ENCODE assay signal across 23 cellular contexts in genomic region chr3:50325497-50326181, GRCh38. TPM values are rescaled to one million over a fixed set of nuclear protein-coding genes. Genes with fewer than 3 reads are reported as not detected.
DNase-seq lines count a peak whose midpoint lies in the region; ATAC-seq and TF ChIP-seq lines count a peak whose summit lies in the region.
"Had no signal": no experiment of that assay in that cellular context is flagged by ENCODE, and none has a peak within 500 bp of the region (broad histone marks: within the 10 kb centered on the region; RNA-seq: fewer than 3 reads in every experiment).

No MANE protein-coding gene starts in this region.

- TF ChIP-seq EP300 in SK-N-SH (IDR thresholded peaks at IDR 0.05; ENCODE audit: borderline replicate concordance in 1 of 2, low read depth in 1 of 2, low read length in 1 of 2): no peak

- H3K9me2 ChIP-seq in SK-N-SH: no peaks in the 10 kb centered on the region

- no peaks in the 10 kb centered on the region for H4K20me1 ChIP-seq in SK-N-SH (ENCODE audit: insufficient read depth)

- peaks cover 24% of the 10 kb centered on the region for H3K4me1 ChIP-seq in CD8-positive, alpha-beta memory T cell (ENCODE audit: insufficient read depth, low read length)
- H3K4me1 ChIP-seq in psoas muscle: peaks cover 31% of the 10 kb centered on the region
- H3K4me1 ChIP-seq in SK-N-SH (ENCODE audit: control insufficient read depth in 1 of 2, insufficient read depth in 2 of 2, low read depth in 1 of 2, low read length in 1 of 2): peaks cover 0 to 25% of the 10 kb centered on the region in 2 experiments; a peak in 2 of 4 replicates

- TF ChIP-seq CTCF in brain (conservative IDR thresholded peaks at IDR 0.05) (no peak), psoas muscle (IDR thresholded peaks at IDR 0.05) (no peak), SK-N-SH (IDR thresholded peaks at IDR 0.05) (no peak)

- no peak overlapping the region for H3K4me3 Mint-ChIP-seq in activated CD8-positive, alpha-beta memory T cell treated with anti-CD3 and anti-CD28 coated beads, Interleukin-2, amount 10 ng/mL, durations not matched to agents 7 days and 5 days
- peak overlapping the region in 3 of 7 donors; percentile 47 to 85 (median 76) for H3K4me3 Mint-ChIP-seq in CD8-positive, alpha-beta memory T cell
- peak overlapping the region in 3 of 5 experiments; percentile 63 to 95 (median 93) for H3K4me3 Mint-ChIP-seq in brain
- peak overlapping the region in 1 of 2 donors; percentile 19 for H3K4me3 Mint-ChIP-seq in stimulated activated naive B cell treated with anti-CD40 and anti-IgM and Interleukin-4, amounts not matched to agents 10 μg/mL and 1 μg/mL and 100 μg/mL, for 72 hours

- no peaks in the 10 kb centered on the region for H3K9me3 ChIP-seq in CD8-positive, alpha-beta memory T cell (ENCODE audit: low read length)
- H3K9me3 ChIP-seq in psoas muscle: no peaks in the 10 kb centered on the region
- H3K9me3 ChIP-seq in SK-N-SH: no peaks in the 10 kb centered on the region
- H3K9me3 ChIP-seq: A549, colonic mucosa, HAP-1 had no signal

- peaks cover 31% of the 10 kb centered on the region for H3F3A ChIP-seq in SK-N-SH (replicated peaks; ENCODE audit: insufficient read depth)

- peaks cover 26% of the 10 kb centered on the region for H3K4me1 Mint-ChIP-seq in activated CD8-positive, alpha-beta memory T cell treated with anti-CD3 and anti-CD28 coated beads, Interleukin-2, amount 10 ng/mL, durations not matched to agents 7 days and 5 days
- peaks cover 20 to 40% (median 26%) of the 10 kb centered on the region in 3 donors for H3K4me1 Mint-ChIP-seq in CD8-positive, alpha-beta memory T cell
- H3K4me1 Mint-ChIP-seq in brain: peaks cover 52% of the 10 kb centered on the region
- H3K4me1 Mint-ChIP-seq in stimulated activated naive B cell treated with anti-CD40 and anti-IgM and Interleukin-4, amounts not matched to agents 10 μg/mL and 1 μg/mL and 100 μg/mL, for 72 hours: peaks cover 25 to 83% of the 10 kb centered on the region in 2 donors

- H3K4me3 ChIP-seq in CD8-positive, alpha-beta memory T cell (ENCODE audit: low read length): no peak overlapping the region
- H3K4me3 ChIP-seq in psoas muscle (no peak overlapping the region), SK-N-SH (ENCODE audit: low read depth in 2 of 2, low read length in 1 of 2) (no peak overlapping the region)
- H3K4me3 ChIP-seq: A549, colonic mucosa, HAP-1 had no signal

- no peak overlapping the region for H3K27ac ChIP-seq in CD8-positive, alpha-beta memory T cell (ENCODE audit: low read depth, low read length)
- H3K27ac ChIP-seq in psoas muscle (no peak overlapping the region), SK-N-SH (ENCODE audit: low read depth in 2 of 2, low read length in 1 of 2) (no peak overlapping the region)
- H3K27ac ChIP-seq: A549, colonic mucosa had no signal

- no peak overlapping the region for H3K9ac ChIP-seq in SK-N-SH

- H3K9me3 Mint-ChIP-seq in activated CD8-positive, alpha-beta memory T cell treated with anti-CD3 and anti-CD28 coated beads, Interleukin-2, amount 10 ng/mL, durations not matched to agents 7 days and 5 days (ENCODE audit: low read depth): no peaks in the 10 kb centered on the region
- no peaks in the 10 kb centered on the region for H3K9me3 Mint-ChIP-seq in CD8-positive, alpha-beta memory T cell
- H3K9me3 Mint-ChIP-seq in brain: no peaks in the 10 kb centered on the region
- no peaks in the 10 kb centered on the region for H3K9me3 Mint-ChIP-seq in stimulated activated naive B cell treated with anti-CD40 and anti-IgM and Interleukin-4, amounts not matched to agents 10 μg/mL and 1 μg/mL and 100 μg/mL, for 72 hours
- H3K9me3 Mint-ChIP-seq: naive thymus-derived CD8-positive, alpha-beta T cell had no signal

- H3K36me3 Mint-ChIP-seq in activated CD8-positive, alpha-beta memory T cell treated with anti-CD3 and anti-CD28 coated beads, Interleukin-2, amount 10 ng/mL, durations not matched to agents 7 days and 5 days: peaks cover 9% of the 10 kb centered on the region
- peaks cover 0 to 41% (median 0%) of the 10 kb centered on the region in 3 donors for H3K36me3 Mint-ChIP-seq in CD8-positive, alpha-beta memory T cell
- H3K36me3 Mint-ChIP-seq in brain: peaks cover 11% of the 10 kb centered on the region
- H3K36me3 Mint-ChIP-seq in stimulated activated naive B cell treated with anti-CD40 and anti-IgM and Interleukin-4, amounts not matched to agents 10 μg/mL and 1 μg/mL and 100 μg/mL, for 72 hours: peaks cover 24 to 44% of the 10 kb centered on the region in 2 donors

- H3K79me2 ChIP-seq in SK-N-SH (ENCODE audit: insufficient read depth): peaks cover 27% of the 10 kb centered on the region

- H2AFZ ChIP-seq in SK-N-SH (ENCODE audit: low read depth): no peak overlapping the region

- POLR2A ChIA-PET in CD8-positive, alpha-beta memory T cell (lab: Charles Lee): interaction anchor here (3.9 kb wide), 1 partner anchor 12 kb away, joined by 57 read pairs; no protein-coding TSS in a partner anchor
- POLR2A ChIA-PET in SK-N-SH (lab: Yijun Ruan, JAX): no interaction called here

- no peak overlapping the region for H3K4me2 ChIP-seq in SK-N-SH
- H3K4me2 ChIP-seq: A549 had no signal

- intact Hi-C loops in psoas muscle (cut with DNase I): loop anchor here in 1 of 2 donors (5.0 kb wide), 1 partner anchor 63 kb away; no protein-coding TSS in a partner anchor

- H3K27ac Mint-ChIP-seq in activated CD8-positive, alpha-beta memory T cell treated with anti-CD3 and anti-CD28 coated beads, Interleukin-2, amount 10 ng/mL, durations not matched to agents 7 days and 5 days: no peak overlapping the region
- H3K27ac Mint-ChIP-seq in CD8-positive, alpha-beta memory T cell: peak overlapping the region in 5 of 8 donors; percentile 45 to 80 (median 66)
- H3K27ac Mint-ChIP-seq in brain: peak overlapping the region in 1 of 5 experiments; percentile 85
- H3K27ac Mint-ChIP-seq in stimulated activated naive B cell treated with anti-CD40 and anti-IgM and Interleukin-4, amounts not matched to agents 10 μg/mL and 1 μg/mL and 100 μg/mL, for 72 hours: no peak overlapping the region

- CTCF ChIA-PET in activated CD8-positive, alpha-beta memory T cell treated with anti-CD3 and anti-CD28 coated beads, Interleukin-2, amount 10 ng/mL, durations not matched to agents 7 days and 5 days (lab: Charles Lee): interaction anchor here (1.6 to 18.0 kb wide), 5 partner anchors 10 to 131 kb away, joined by 5 to 266 read pairs (median 10); partner anchors contain the start of genes GNAI2, HYAL1, HYAL3 and IFRD2
- CTCF ChIA-PET in CD8-positive, alpha-beta memory T cell (lab: Charles Lee): interaction anchor here (1.0 to 3.3 kb wide), 4 partner anchors 11 to 26 kb away, joined by 3 to 22 read pairs (median 12); partner anchors contain the start of genes HYAL3 and NAA80
- CTCF ChIA-PET in SK-N-SH (lab: Yijun Ruan, JAX): interaction anchor here (1.0 to 2.4 kb wide), 10 partner anchors 9 to 225 kb away, joined by 3 to 16 read pairs (median 4); partner anchors contain the start of genes HYAL1, HYAL3 and NAA80

- TF ChIP-seq RAD21 in SK-N-SH (IDR thresholded peaks at IDR 0.05; ENCODE audit: low read length): no peak

- no peak for ATAC-seq in activated CD8-positive, alpha-beta memory T cell treated with anti-CD3 and anti-CD28 coated beads, Interleukin-2, amount 10 ng/mL, durations not matched to agents 7 days and 5 days
- ATAC-seq in psoas muscle: no peak
- no peak for ATAC-seq in stimulated activated naive B cell treated with anti-CD40 and anti-IgM and Interleukin-4, amounts not matched to agents 10 μg/mL and 1 μg/mL and 100 μg/mL, for 72 hours (replicated peaks)
- ATAC-seq: A549; naive thymus-derived CD8-positive, alpha-beta T cell had no signal

- no peaks in the 10 kb centered on the region for H3K27me3 ChIP-seq in CD8-positive, alpha-beta memory T cell (ENCODE audit: insufficient read depth, low read length, poor library complexity, severe bottlenecking)
- H3K27me3 ChIP-seq in psoas muscle (ENCODE audit: insufficient read depth in 3 of 3, low read length in 2 of 3) (no peaks in the 10 kb centered on the region), SK-N-SH (ENCODE audit: insufficient read depth) (no peaks in the 10 kb centered on the region)
- H3K27me3 ChIP-seq: colonic mucosa had no signal

- peak; percentile 39 for DNase-seq in activated CD8-positive, alpha-beta memory T cell treated with anti-CD3 and anti-CD28 coated beads, Interleukin-2, amount 10 ng/mL, durations not matched to agents 7 days and 5 days
- DNase-seq in activated CD8-positive, alpha-beta memory T cell treated with anti-CD3 and anti-CD28 coated beads for 24 hours: no peak
- no peak for DNase-seq in CD8-positive, alpha-beta memory T cell
- peak; percentile 7 to 48 for DNase-seq in psoas muscle
- no peak for DNase-seq in stimulated activated naive B cell treated with anti-CD40 and anti-IgM and Interleukin-4, amounts not matched to agents 10 μg/mL and 1 μg/mL and 100 μg/mL, for 72 hours
- DNase-seq in SK-N-SH: no peak
- DNase-seq in COR-L47 (lab: John Stamatoyannopoulos, UW): no peak
- DNase-seq: activated CD4-positive, CD25-positive, alpha-beta regulatory T cell; activated naive CD4-positive, alpha-beta T cell treated with Interleukin-2 at 50 U/mL for 16 hours; colonic mucosa; IMR-90; mesendoderm; naive thymus-derived CD8-positive, alpha-beta T cell; NCI-H146; NCI-H748 treated with DMSO at 0.1 percent for 48 hours; OCI-M1; posterior cingulate gyrus; SIG-M5; stimulated activated CD4-positive, alpha-beta T cell treated with anti-CD3 and anti-CD28 coated beads, Interleukin-2, amount 100 ng/mL, for 24 hours had no signal

- no peaks in the 10 kb centered on the region for H3K27me3 Mint-ChIP-seq in activated CD8-positive, alpha-beta memory T cell treated with anti-CD3 and anti-CD28 coated beads, Interleukin-2, amount 10 ng/mL, durations not matched to agents 7 days and 5 days
- peaks cover 0 to 1% of the 10 kb centered on the region in 2 donors for H3K27me3 Mint-ChIP-seq in CD8-positive, alpha-beta memory T cell
- peaks cover 4% of the 10 kb centered on the region for H3K27me3 Mint-ChIP-seq in brain
- H3K27me3 Mint-ChIP-seq in stimulated activated naive B cell treated with anti-CD40 and anti-IgM and Interleukin-4, amounts not matched to agents 10 μg/mL and 1 μg/mL and 100 μg/mL, for 72 hours: no peaks in the 10 kb centered on the region
- H3K27me3 Mint-ChIP-seq: CD4-positive, alpha-beta memory T cell; naive thymus-derived CD8-positive, alpha-beta T cell had no signal

- peaks cover 15% of the 10 kb centered on the region for H3K36me3 ChIP-seq in CD8-positive, alpha-beta memory T cell (ENCODE audit: insufficient read depth, low read length)
- H3K36me3 ChIP-seq in psoas muscle (ENCODE audit: insufficient read depth in 1 of 2, low read depth in 1 of 2) (peaks cover 0 to 40% of the 10 kb centered on the region in 2 donors), SK-N-SH (replicated peaks in 1 of 2; ENCODE audit: control insufficient read depth in 1 of 2, insufficient read depth in 2 of 2, low read length in 1 of 2) (peaks cover 4 to 31% of the 10 kb centered on the region in 2 experiments)

- 82 to 89% (median 84%) methylated on average over 11 of the region's 11 CpGs for WGBS in psoas muscle, 3 donors
- 89% methylated on average over 11 of the region's 11 CpGs for WGBS in SK-N-SH (ENCODE audit: low lambda C conversion rate)

RNA-seq across cellular contexts. Expression of gene TUSC2, which starts 2.4 kb away (rescaled TPM):
- total RNA-seq in activated CD8-positive, alpha-beta memory T cell treated with anti-CD3 and anti-CD28 coated beads, Interleukin-2, amount 10 ng/mL, durations not matched to agents 7 days and 5 days: 10 to 100 TPM; 20.4 to 25.0 TPM
- 10 to 100 TPM; 31.4 to 36.6 TPM for total RNA-seq in CD8-positive, alpha-beta memory T cell
- 52.9 TPM for polyA plus RNA-seq in CD8-positive, alpha-beta memory T cell
- polyA plus RNA-seq in brain (ENCODE audit: insufficient read depth, low read depth, low replicate concordance) (27.4 TPM), psoas muscle (100 to 1,000 TPM in 1 of 3 donors, 10 to 100 TPM in 2; 38.0 to 100 (median 84.9) TPM), SK-N-SH (2012; rRNA removed) (58.7 and 79.3 TPM in 2 replicates)
- total RNA-seq in psoas muscle: 10 to 100 TPM; 31.5 to 43.6 (median 33.7) TPM
- polyA plus RNA-seq in SK-N-SH (2012; cell fraction: cytosol; rRNA removed): 45.0 and 66.4 TPM in 2 replicates
- polyA plus RNA-seq in SK-N-SH (2012; cell fraction: nucleus; rRNA removed): 35.0 and 40.0 TPM in 2 replicates

RNA-seq across cellular contexts. Expression of gene HYAL2, which starts 3.1 kb away (rescaled TPM):
- total RNA-seq in activated CD8-positive, alpha-beta memory T cell treated with anti-CD3 and anti-CD28 coated beads, Interleukin-2, amount 10 ng/mL, durations not matched to agents 7 days and 5 days: 1 to 10 TPM; 7.4 TPM
- total RNA-seq in CD8-positive, alpha-beta memory T cell: 10 to 100 TPM; 13.7 to 13.9 TPM
- 10.8 TPM for polyA plus RNA-seq in CD8-positive, alpha-beta memory T cell
- polyA plus RNA-seq in brain (ENCODE audit: insufficient read depth, low read depth, low replicate concordance) (35.2 TPM), psoas muscle (10 to 100 TPM; 25.3 to 61.7 (median 41.8) TPM), SK-N-SH (2012; rRNA removed) (135 and 151 TPM in 2 replicates)
- total RNA-seq in psoas muscle: 10 to 100 TPM; 20.6 to 42.8 (median 25.6) TPM
- polyA plus RNA-seq in SK-N-SH (2012; cell fraction: cytosol; rRNA removed): 57.1 and 110 TPM in 2 replicates
- polyA plus RNA-seq in SK-N-SH (2012; cell fraction: nucleus; rRNA removed): 55.5 and 73.1 TPM in 2 replicates

RNA-seq across cellular contexts. Expression of gene RASSF1, which starts 15.0 kb away (rescaled TPM):
- 100 to 1,000 TPM; 124 to 205 TPM for total RNA-seq in activated CD8-positive, alpha-beta memory T cell treated with anti-CD3 and anti-CD28 coated beads, Interleukin-2, amount 10 ng/mL, durations not matched to agents 7 days and 5 days
- total RNA-seq in CD8-positive, alpha-beta memory T cell: 10 to 100 TPM; 70.8 to 71.9 TPM
- polyA plus RNA-seq in CD8-positive, alpha-beta memory T cell: 152 TPM
- polyA plus RNA-seq in brain (ENCODE audit: insufficient read depth, low read depth, low replicate concordance) (25.5 TPM), psoas muscle (10 to 100 TPM; 33.3 to 84.5 (median 37.9) TPM), SK-N-SH (2012; rRNA removed) (28.1 and 32.3 TPM in 2 replicates)
- total RNA-seq in psoas muscle: 10 to 100 TPM; 10.1 to 24.2 (median 14.9) TPM
- 19.1 and 27.8 TPM in 2 replicates for polyA plus RNA-seq in SK-N-SH (2012; cell fraction: cytosol; rRNA removed)
- polyA plus RNA-seq in SK-N-SH (2012; cell fraction: nucleus; rRNA removed): 34.1 and 37.0 TPM in 2 replicates

RNA-seq across cellular contexts. Expression of gene ZMYND10, which starts 19.9 kb away (rescaled TPM):
- 1 to 10 TPM; 2.4 to 2.9 TPM for total RNA-seq in activated CD8-positive, alpha-beta memory T cell treated with anti-CD3 and anti-CD28 coated beads, Interleukin-2, amount 10 ng/mL, durations not matched to agents 7 days and 5 days
- total RNA-seq in CD8-positive, alpha-beta memory T cell: 1 to 10 TPM in 1 of 2 experiments, under 1 TPM in 1; 0.97 to 1.3 TPM
- polyA plus RNA-seq in CD8-positive, alpha-beta memory T cell: 1.1 TPM
- 18.3 TPM for polyA plus RNA-seq in brain (ENCODE audit: insufficient read depth, low read depth, low replicate concordance)
- under 1 TPM; 0.24 to 0.99 (median 0.57) TPM for total RNA-seq in psoas muscle
- under 1 TPM; 0.23 to 0.99 (median 0.51) TPM for polyA plus RNA-seq in psoas muscle
- 0.83 and 0.95 TPM in 2 replicates for polyA plus RNA-seq in SK-N-SH (2012; rRNA removed)
- polyA plus RNA-seq in SK-N-SH (2012; cell fraction: cytosol; rRNA removed): 0.33 and 0.73 TPM in 2 replicates
- polyA plus RNA-seq in SK-N-SH (2012; cell fraction: nucleus; rRNA removed): 4.2 and 8.1 TPM in 2 replicates
- polyA plus RNA-seq: CD4-positive, alpha-beta memory T cell; naive thymus-derived CD8-positive, alpha-beta T cell had no signal

RNA-seq across cellular contexts. Expression of gene HYAL1, which starts 22.3 kb away (rescaled TPM):
- total RNA-seq in activated CD8-positive, alpha-beta memory T cell treated with anti-CD3 and anti-CD28 coated beads, Interleukin-2, amount 10 ng/mL, durations not matched to agents 7 days and 5 days: under 1 TPM; 0.14 to 0.15 TPM
- total RNA-seq in CD8-positive, alpha-beta memory T cell: under 1 TPM in 1 of 2 experiments, not detected in 1; 0.13 TPM
- polyA plus RNA-seq in CD8-positive, alpha-beta memory T cell: 0.81 TPM
- polyA plus RNA-seq in brain (ENCODE audit: insufficient read depth, low read depth, low replicate concordance) (1.6 TPM), psoas muscle (10 to 100 TPM in 2 of 3 donors, 1 to 10 TPM in 1; 9.5 to 15.1 (median 13.8) TPM), SK-N-SH (2012; rRNA removed) (0.30 and 0.49 TPM in 2 replicates)
- 10 to 100 TPM in 3 of 4 donors, 1 to 10 TPM in 1; 8.5 to 20.8 (median 13.7) TPM for total RNA-seq in psoas muscle
- polyA plus RNA-seq in SK-N-SH (2012; cell fraction: cytosol; rRNA removed): 0.14 and 0.26 TPM in 2 replicates
- 1.7 and 1.8 TPM in 2 replicates for polyA plus RNA-seq in SK-N-SH (2012; cell fraction: nucleus; rRNA removed)

Comparison
In these comparisons a context has a peak if more than half of its experiments do, and no peak if none do; other contexts are left out.
1. DNase-seq: peak in activated CD8-positive, alpha-beta memory T cell treated with anti-CD3 and anti-CD28 coated beads, Interleukin-2, amount 10 ng/mL, durations not matched to agents 7 days and 5 days (single experiment) and psoas muscle (2 of 2); none in activated CD8-positive, alpha-beta memory T cell treated with anti-CD3 and anti-CD28 coated beads for 24 hours (single experiment), CD8-positive, alpha-beta memory T cell (0 of 5), stimulated activated naive B cell treated with anti-CD40 and anti-IgM and Interleukin-4, amounts not matched to agents 10 μg/mL and 1 μg/mL and 100 μg/mL, for 72 hours (single experiment), SK-N-SH (single experiment) and COR-L47 (single experiment).
2. H3K27ac Mint-ChIP-seq: peak in CD8-positive, alpha-beta memory T cell (5 of 8); none in activated CD8-positive, alpha-beta memory T cell treated with anti-CD3 and anti-CD28 coated beads, Interleukin-2, amount 10 ng/mL, durations not matched to agents 7 days and 5 days (single experiment) and stimulated activated naive B cell treated with anti-CD40 and anti-IgM and Interleukin-4, amounts not matched to agents 10 μg/mL and 1 μg/mL and 100 μg/mL, for 72 hours (single experiment).